Comparison of ENCODE assay signal across 21 cellular contexts in genomic region chr22:37410174-37411055, GRCh38. TPM values are rescaled to one million over a fixed set of nuclear protein-coding genes. Genes with fewer than 3 reads are reported as not detected.
DNase-seq lines count a peak whose midpoint lies in the region; ATAC-seq and TF ChIP-seq lines count a peak whose summit lies in the region.
"Had no signal": no experiment of that assay in that cellular context is flagged by ENCODE, and none has a peak within 500 bp of the region (broad histone marks: within the 10 kb centered on the region; RNA-seq: fewer than 3 reads in every experiment).

No MANE protein-coding gene starts in this region.

- H3K4me2 ChIP-seq in MM.1S (ENCODE audit: low read depth, low read length) (0 out of 2 replicates have a peak overlapping the region, but pooled peaks have one; percentile 2), neural progenitor cell (no peak overlapping the region)

- peaks cover 25% of the 10 kb centered on the region for H3K27me3 Mint-ChIP-seq in activated T-helper 1 cell treated with anti-CD3 and anti-CD28 coated beads, Interleukin-12 subunit alpha, Interleukin-12 subunit beta, Interleukin-2, Interleukin-4 antibody, amounts not matched to agents 30 ng/mL and 10 ng/mL and 1 ng/mL, durations not matched to agents 14 hours and 24 hours and 36 hours (ENCODE audit: insufficient read depth)
- peaks cover 9% of the 10 kb centered on the region for H3K27me3 Mint-ChIP-seq in neural progenitor cell (ENCODE audit: insufficient read depth, low read depth)

- ATAC-seq in GM18870 (IDR thresholded peaks at IDR 0.05; ENCODE audit: unreplicated experiment), result no peak
- ATAC-seq: effector memory CD8-positive, alpha-beta T cell; naive thymus-derived CD8-positive, alpha-beta T cell; SK-N-SH treated with all-trans-retinoic acid at 6 μM for 48 hours had no signal

- H3K4me1 ChIP-seq in MM.1S (ENCODE audit: low read length), result no peaks in the 10 kb centered on the region
- H3K4me1 ChIP-seq in neural progenitor cell, result peaks cover 8% of the 10 kb centered on the region
- H3K4me1 ChIP-seq: ascending aorta had no signal

- no peaks in the 10 kb centered on the region for H3K4me1 Mint-ChIP-seq in activated T-helper 1 cell treated with anti-CD3 and anti-CD28 coated beads, Interleukin-12 subunit alpha, Interleukin-12 subunit beta, Interleukin-2, Interleukin-4 antibody, amounts not matched to agents 30 ng/mL and 10 ng/mL and 1 ng/mL, durations not matched to agents 14 hours and 24 hours and 36 hours (ENCODE audit: low read depth)
- H3K4me1 Mint-ChIP-seq in neural progenitor cell, result peaks cover 16% of the 10 kb centered on the region

- TF ChIP-seq CTCF in MM.1S (IDR thresholded peaks at IDR 0.05; ENCODE audit: low read length) (no peak), neural progenitor cell (IDR thresholded peaks at IDR 0.05) (no peak)

- peak; percentile 46 for DNase-seq in DMS53 (lab: John Stamatoyannopoulos, UW)
- DNase-seq in DMS53 treated with DMSO at 0.1 percent for 48 hours (lab: John Stamatoyannopoulos, UW; ENCODE audit: unreplicated experiment), result no peak
- DNase-seq in MM.1S, result no peak
- DNase-seq in activated T-helper 1 cell treated with anti-CD3 and anti-CD28 coated beads, Interleukin-12 subunit alpha, Interleukin-12 subunit beta, Interleukin-2, Interleukin-4 antibody, amounts not matched to agents 30 ng/mL and 10 ng/mL and 1 ng/mL, durations not matched to agents 14 hours and 24 hours and 36 hours (ENCODE audit: low spot score), result no peak
- no peak for DNase-seq in neural progenitor cell (ENCODE audit: low spot score)
- DNase-seq in NCI-H1048 (lab: John Stamatoyannopoulos, UW), result no peak
- no peak for DNase-seq in amniotic stem cell (lab: John Stamatoyannopoulos, UW)
- DNase-seq: activated naive CD4-positive, alpha-beta T cell; Calu3; effector memory CD8-positive, alpha-beta T cell; naive thymus-derived CD8-positive, alpha-beta T cell; NCI-H1417 treated with DMSO at 0.1 percent for 48 hours; NCI-H748 treated with DMSO at 0.1 percent for 48 hours; stimulated activated CD4-positive, alpha-beta T cell treated with anti-CD3 and anti-CD28 coated beads, Interleukin-1b, Interleukin-23, amount 100 ng/mL, for 48 hours; stimulated activated naive CD4-positive, alpha-beta T cell treated with Interleukin-2 at 50 U/mL for 16 hours had no signal

- no peaks in the 10 kb centered on the region for H3K9me2 ChIP-seq in MM.1S (replicated peaks; ENCODE audit: insufficient read depth, low read length)

- H3K9me3 ChIP-seq in MM.1S (replicated peaks; ENCODE audit: insufficient read depth, low read length), result no peaks in the 10 kb centered on the region
- no peaks in the 10 kb centered on the region for H3K9me3 ChIP-seq in neural progenitor cell (ENCODE audit: low read depth)
- H3K9me3 ChIP-seq: ascending aorta had no signal

- no peaks in the 10 kb centered on the region for H3K36me3 Mint-ChIP-seq in activated T-helper 1 cell treated with anti-CD3 and anti-CD28 coated beads, Interleukin-12 subunit alpha, Interleukin-12 subunit beta, Interleukin-2, Interleukin-4 antibody, amounts not matched to agents 30 ng/mL and 10 ng/mL and 1 ng/mL, durations not matched to agents 14 hours and 24 hours and 36 hours (ENCODE audit: low read depth)
- no peaks in the 10 kb centered on the region for H3K36me3 Mint-ChIP-seq in neural progenitor cell
- H3K36me3 Mint-ChIP-seq: memory B cell; naive thymus-derived CD8-positive, alpha-beta T cell had no signal

- no peaks in the 10 kb centered on the region for H3K9me3 Mint-ChIP-seq in activated T-helper 1 cell treated with anti-CD3 and anti-CD28 coated beads, Interleukin-12 subunit alpha, Interleukin-12 subunit beta, Interleukin-2, Interleukin-4 antibody, amounts not matched to agents 30 ng/mL and 10 ng/mL and 1 ng/mL, durations not matched to agents 14 hours and 24 hours and 36 hours
- no peaks in the 10 kb centered on the region for H3K9me3 Mint-ChIP-seq in neural progenitor cell
- H3K9me3 Mint-ChIP-seq: effector memory CD8-positive, alpha-beta T cell; memory B cell; naive thymus-derived CD8-positive, alpha-beta T cell had no signal

- H3K79me2 ChIP-seq in MM.1S (ENCODE audit: low read length) (no peaks in the 10 kb centered on the region), neural progenitor cell (ENCODE audit: low read depth) (no peaks in the 10 kb centered on the region)

- no peaks in the 10 kb centered on the region for H3F3A ChIP-seq in MM.1S (ENCODE audit: insufficient read depth, low read length)
- no peaks in the 10 kb centered on the region for H3F3A ChIP-seq in neural progenitor cell (ENCODE audit: low read depth)

- H3K4me3 Mint-ChIP-seq in activated T-helper 1 cell treated with anti-CD3 and anti-CD28 coated beads, Interleukin-12 subunit alpha, Interleukin-12 subunit beta, Interleukin-2, Interleukin-4 antibody, amounts not matched to agents 30 ng/mL and 10 ng/mL and 1 ng/mL, durations not matched to agents 14 hours and 24 hours and 36 hours, result no peak overlapping the region
- peak overlapping the region; percentile 69 for H3K4me3 Mint-ChIP-seq in neural progenitor cell
- H3K4me3 Mint-ChIP-seq: effector memory CD8-positive, alpha-beta T cell; memory B cell had no signal

- H3K27me3 ChIP-seq in MM.1S (replicated peaks; ENCODE audit: insufficient read depth, low read length), result peaks cover 99% of the 10 kb centered on the region
- H3K27me3 ChIP-seq in neural progenitor cell, result no peaks in the 10 kb centered on the region
- H3K27me3 ChIP-seq: ascending aorta had no signal

- H3K4me3 ChIP-seq in MM.1S (ENCODE audit: low read length), result no peak overlapping the region
- no peak overlapping the region for H3K4me3 ChIP-seq in neural progenitor cell
- H3K4me3 ChIP-seq: ascending aorta had no signal

- no peak overlapping the region for H3K9ac ChIP-seq in MM.1S (ENCODE audit: low read length)
- no peak overlapping the region for H3K9ac ChIP-seq in neural progenitor cell

- H2AFZ ChIP-seq in MM.1S (ENCODE audit: low read length) (no peak overlapping the region), neural progenitor cell (replicated peaks) (peak overlapping the region; percentile 13)

- H3K27ac ChIP-seq in MM.1S (ENCODE audit: low read length) (no peak overlapping the region), neural progenitor cell (no peak overlapping the region)
- H3K27ac ChIP-seq: 22Rv1, ascending aorta had no signal

- H4K20me1 ChIP-seq in MM.1S (ENCODE audit: insufficient read depth, low read length) (no peaks in the 10 kb centered on the region), neural progenitor cell (ENCODE audit: low read depth) (no peaks in the 10 kb centered on the region)

- peak overlapping the region; percentile 21 for H3K27ac Mint-ChIP-seq in activated T-helper 1 cell treated with anti-CD3 and anti-CD28 coated beads, Interleukin-12 subunit alpha, Interleukin-12 subunit beta, Interleukin-2, Interleukin-4 antibody, amounts not matched to agents 30 ng/mL and 10 ng/mL and 1 ng/mL, durations not matched to agents 14 hours and 24 hours and 36 hours
- peak overlapping the region; percentile 72 for H3K27ac Mint-ChIP-seq in neural progenitor cell
- H3K27ac Mint-ChIP-seq: effector memory CD8-positive, alpha-beta T cell; memory B cell had no signal

- H3K36me3 ChIP-seq in MM.1S (replicated peaks; ENCODE audit: insufficient read depth, low read length) (no peaks in the 10 kb centered on the region), neural progenitor cell (no peaks in the 10 kb centered on the region)
- H3K36me3 ChIP-seq: ascending aorta had no signal

- intact Hi-C loops in activated T-helper 1 cell treated with anti-CD3 and anti-CD28 coated beads, Interleukin-12 subunit alpha, Interleukin-12 subunit beta, Interleukin-2, Interleukin-4 antibody, amounts not matched to agents 30 ng/mL and 10 ng/mL and 1 ng/mL, durations not matched to agents 14 hours and 24 hours and 36 hours (cut with micrococcal nuclease), result no loop called here

RNA-seq across cellular contexts. Expression of gene ELFN2, which starts 16.9 kb away (rescaled TPM):
- total RNA-seq in activated T-helper 1 cell treated with anti-CD3 and anti-CD28 coated beads, Interleukin-12 subunit alpha, Interleukin-12 subunit beta, Interleukin-2, Interleukin-4 antibody, amounts not matched to agents 30 ng/mL and 10 ng/mL and 1 ng/mL, durations not matched to agents 14 hours and 24 hours and 36 hours, result 0.05 and 0.08 TPM in 2 replicates
- total RNA-seq in neural progenitor cell (ENCODE audit: low replicate concordance), result 0.82 and 1.1 TPM in 2 replicates
- total RNA-seq: ascending aorta, HT-29 had no signal
